25 cellular contexts compared by ENCODE assay signal in genomic region chr10:112839928-112840654, GRCh38.
"Had no signal": no experiment of that assay in that cellular context is flagged by ENCODE, and none has a peak within 500 bp of the region (broad histone marks: within the 10 kb centered on the region; RNA-seq: fewer than 3 reads in every experiment).

No MANE protein-coding gene starts in this region.

- H3K27me3 ChIP-seq: neural progenitor cell, ovary, suprapubic skin, transverse colon, upper lobe of right lung, vagina had no signal

- H2AFZ ChIP-seq: neural progenitor cell had no signal

- H3K27ac ChIP-seq: coronary artery, neural progenitor cell, ovary, psoas muscle, suprapubic skin, transverse colon, upper lobe of right lung, vagina had no signal

- H3K4me2 ChIP-seq: smooth muscle cell had no signal

- ATAC-seq: effector memory CD8-positive, alpha-beta T cell; naive thymus-derived CD4-positive, alpha-beta T cell; psoas muscle; sciatic nerve; stimulated activated naive CD8-positive, alpha-beta T cell treated with anti-CD3 and anti-CD28 coated beads, Interleukin-15, amount 100 ng/mL, for 72 hours; upper lobe of right lung had no signal

- H3K9me3 ChIP-seq: ovary, psoas muscle, suprapubic skin, transverse colon, upper lobe of right lung, vagina had no signal

- DNase-seq: effector memory CD8-positive, alpha-beta T cell; mesenchymal stem cell; midbrain; naive thymus-derived CD4-positive, alpha-beta T cell; nucleus accumbens; ovary; posterior cingulate gyrus; psoas muscle; stimulated activated CD4-positive, alpha-beta T cell treated with anti-CD3 and anti-CD28 coated beads, Interleukin-12 subunit alpha, Interleukin-12 subunit beta, amount 100 ng/mL, for 4 hours; stimulated activated CD4-positive, alpha-beta T cell treated with anti-CD3 and anti-CD28 coated beads, Interleukin-1b, Interleukin-23, amount 100 ng/mL, for 48 hours; stimulated activated CD4-positive, alpha-beta T cell treated with anti-CD3 and anti-CD28 coated beads, Interleukin-4, amount 100 ng/mL, for 1 hour; stimulated activated CD8-positive, alpha-beta memory T cell treated with anti-CD3 and anti-CD28 coated beads, Interleukin-4, amount 100 ng/mL, for 48 hours; stimulated activated naive CD4-positive, alpha-beta T cell; stimulated activated naive CD8-positive, alpha-beta T cell treated with anti-CD3 and anti-CD28 coated beads, Interleukin-15, amount 100 ng/mL, for 72 hours; transverse colon; upper lobe of right lung had no signal

- H3K9ac ChIP-seq: neural progenitor cell had no signal

- H3K4me1 ChIP-seq: upper lobe of right lung, vagina had no signal

- H3K4me3 ChIP-seq: coronary artery, neural progenitor cell, ovary, psoas muscle, smooth muscle cell, suprapubic skin, transverse colon, upper lobe of right lung, vagina had no signal

- H3K36me3 ChIP-seq: neural progenitor cell, ovary, suprapubic skin, transverse colon, upper lobe of right lung, vagina had no signal

- FAIRE-seq: endometrium, frontal cortex, keratinocyte had no signal
